ENCODE assay signal across 12 cellular contexts in genomic region chr10:72244573-72245038, GRCh38. TPM values are rescaled to one million over a fixed set of nuclear protein-coding genes. Genes with fewer than 3 reads are reported as not detected.
DNase-seq lines count a peak whose midpoint lies in the region; ATAC-seq, FAIRE-seq and TF ChIP-seq lines count a peak whose summit lies in the region.
"Had no signal": no experiment of that assay in that cellular context is flagged by ENCODE, and none has a peak within 500 bp of the region (broad histone marks: within the 10 kb centered on the region; RNA-seq: fewer than 3 reads in every experiment).

No MANE protein-coding gene starts in this region.

- no peaks in the 10 kb centered on the region for H3K27me3 ChIP-seq in astrocyte (ENCODE audit: insufficient read depth, low read length)
- H3K27me3 ChIP-seq in mucosa of rectum (ENCODE audit: control insufficient read depth in 2 of 2, insufficient read depth in 2 of 2, low read length in 2 of 2) = no peaks in the 10 kb centered on the region
- H3K27me3 ChIP-seq in tibial artery = no peaks in the 10 kb centered on the region

- no peaks in the 10 kb centered on the region for H3K27me3 Mint-ChIP-seq in activated T-cell treated with anti-CD3 and anti-CD28 coated beads, Interleukin-2, amount 50 U/mL, for 24 hours
- H3K27me3 Mint-ChIP-seq in astrocyte (ENCODE audit: low read depth, unreplicated experiment) = no peaks in the 10 kb centered on the region

- peak overlapping the region; percentile 84 for H3K27ac Mint-ChIP-seq in activated T-cell treated with anti-CD3 and anti-CD28 coated beads, Interleukin-2, amount 50 U/mL, for 24 hours
- peak overlapping the region; percentile 41 for H3K27ac Mint-ChIP-seq in astrocyte (ENCODE audit: unreplicated experiment)
- H3K27ac Mint-ChIP-seq: dendritic cell treated with granulocyte-macrophage colony-stimulating factor and Interleukin-4, amounts not matched to agents 40 ng/mL and 50 ng/mL, for 4 days had no signal

- H3K9ac ChIP-seq in astrocyte (ENCODE audit: low read length) (no peak overlapping the region), mucosa of rectum (ENCODE audit: low read depth in 1 of 2, low read length in 2 of 2) (peak overlapping the region in 1 of 2 donors; percentile 59)

- TF ChIP-seq CTCF in astrocyte (IDR thresholded peaks at IDR 0.05; ENCODE audit: insufficient read depth, low read depth, low read length) = no peak
- TF ChIP-seq CTCF in tibial artery (IDR thresholded peaks at IDR 0.05) = no peak

- H3K4me3 ChIP-seq in astrocyte (ENCODE audit: insufficient read depth, low read depth, low read length) (no peak overlapping the region), mucosa of rectum (ENCODE audit: low read length in 2 of 2) (no peak overlapping the region), tibial artery (no peak overlapping the region)

- H3K9me3 Mint-ChIP-seq in activated T-cell treated with anti-CD3 and anti-CD28 coated beads, Interleukin-2, amount 50 U/mL, for 24 hours = no peaks in the 10 kb centered on the region
- H3K9me3 Mint-ChIP-seq in astrocyte (ENCODE audit: unreplicated experiment) = no peaks in the 10 kb centered on the region
- H3K9me3 Mint-ChIP-seq: dendritic cell treated with granulocyte-macrophage colony-stimulating factor and Interleukin-4, amounts not matched to agents 40 ng/mL and 50 ng/mL, for 4 days had no signal

- H3K79me2 ChIP-seq in astrocyte (ENCODE audit: insufficient read depth, low read length) = no peaks in the 10 kb centered on the region

- no peaks in the 10 kb centered on the region for H4K20me1 ChIP-seq in astrocyte (ENCODE audit: insufficient read depth, low read length)

- H3K4me2 ChIP-seq in astrocyte (ENCODE audit: low read length) = no peak overlapping the region

- no peaks in the 10 kb centered on the region for H3K9me3 ChIP-seq in astrocyte (ENCODE audit: insufficient read depth, low read depth, low read length)
- H3K9me3 ChIP-seq in mucosa of rectum (ENCODE audit: control insufficient read depth in 2 of 2, low read length in 2 of 2) = no peaks in the 10 kb centered on the region
- no peaks in the 10 kb centered on the region for H3K9me3 ChIP-seq in tibial artery

- no peak for ATAC-seq in GM21717 (IDR thresholded peaks at IDR 0.05; ENCODE audit: unreplicated experiment)

- H3K36me3 Mint-ChIP-seq in activated T-cell treated with anti-CD3 and anti-CD28 coated beads, Interleukin-2, amount 50 U/mL, for 24 hours (ENCODE audit: low read depth) = no peaks in the 10 kb centered on the region
- H3K36me3 Mint-ChIP-seq in astrocyte (ENCODE audit: low read depth, unreplicated experiment) = no peaks in the 10 kb centered on the region

- no peaks in the 10 kb centered on the region for H3K36me3 ChIP-seq in astrocyte (ENCODE audit: insufficient read depth, low read length)
- no peaks in the 10 kb centered on the region for H3K36me3 ChIP-seq in mucosa of rectum (ENCODE audit: control insufficient read depth in 2 of 2, insufficient read depth in 2 of 2, low read length in 2 of 2)
- H3K36me3 ChIP-seq in tibial artery = no peaks in the 10 kb centered on the region
- H3K36me3 ChIP-seq: WERI-Rb-1 had no signal

- H3K27ac ChIP-seq in astrocyte (ENCODE audit: low read depth, low read length) (no peak overlapping the region), mucosa of rectum (ENCODE audit: low read depth in 2 of 2, low read length in 2 of 2) (peak overlapping the region; percentile 67 to 81), tibial artery (peak overlapping the region; percentile 85 to 91)
- H3K27ac ChIP-seq: WERI-Rb-1 had no signal

- no peak overlapping the region for H2AFZ ChIP-seq in astrocyte (ENCODE audit: low read depth, low read length)

- H3K4me3 Mint-ChIP-seq in activated T-cell treated with anti-CD3 and anti-CD28 coated beads, Interleukin-2, amount 50 U/mL, for 24 hours = no peak overlapping the region
- H3K4me3 Mint-ChIP-seq in astrocyte (ENCODE audit: unreplicated experiment) = peak overlapping the region; percentile 4
- H3K4me3 Mint-ChIP-seq: dendritic cell treated with granulocyte-macrophage colony-stimulating factor and Interleukin-4, amounts not matched to agents 40 ng/mL and 50 ng/mL, for 4 days had no signal

- DNase-seq in activated T-cell treated with anti-CD3 and anti-CD28 coated beads, Interleukin-2, amount 50 U/mL, for 24 hours = no peak
- no peak for DNase-seq in activated T-cell treated with anti-CD3 and anti-CD28 coated beads, Interleukin-2, amount 50 U/mL, for 48 hours
- DNase-seq in astrocyte (ENCODE audit: low read depth) = no peak
- DNase-seq in tibial artery = no peak
- DNase-seq in NCI-H345 treated with DMSO at 0.1 percent for 48 hours (lab: John Stamatoyannopoulos, UW; ENCODE audit: unreplicated experiment) = no peak
- no peak for DNase-seq in NCI-H526 treated with DMSO at 0.1 percent for 48 hours (lab: John Stamatoyannopoulos, UW)
- DNase-seq: NCI-H187; stimulated activated CD8-positive, alpha-beta memory T cell treated with anti-CD3 and anti-CD28 coated beads, Interleukin-4, amount 100 ng/mL, for 48 hours; WERI-Rb-1 had no signal

- H3K4me1 ChIP-seq in astrocyte (ENCODE audit: insufficient read depth, low read length) (peaks cover 14% of the 10 kb centered on the region), mucosa of rectum (ENCODE audit: control insufficient read depth in 2 of 2, insufficient read depth in 2 of 2, low read length in 2 of 2) (peaks cover 34 to 42% of the 10 kb centered on the region in 2 donors), tibial artery (peaks cover 7 to 83% (median 75%) of the 10 kb centered on the region in 4 donors)

- FAIRE-seq in astrocyte (lab: Jason Lieb, UNC) = no peak

- H3K4me1 Mint-ChIP-seq in activated T-cell treated with anti-CD3 and anti-CD28 coated beads, Interleukin-2, amount 50 U/mL, for 24 hours (ENCODE audit: low read depth) = peaks cover 78% of the 10 kb centered on the region
- H3K4me1 Mint-ChIP-seq in astrocyte (ENCODE audit: low read depth, unreplicated experiment) = peaks cover 35% of the 10 kb centered on the region

- intact Hi-C loops in tibial artery (cut with DNase I; ENCODE audit: low total_unique reads) = loop anchor here (10.0 kb wide), 1 partner anchor 260 kb away; no protein-coding TSS in a partner anchor

RNA-seq across cellular contexts. Expression of gene ASCC1, which starts 28.5 kb away (rescaled TPM):
- total RNA-seq in astrocyte = 32.5 and 33.9 TPM in 2 replicates

RNA-seq across cellular contexts. Expression of gene ANAPC16, which starts 28.8 kb away (rescaled TPM):
- total RNA-seq in astrocyte = 44.2 and 47.3 TPM in 2 replicates

RNA-seq across cellular contexts. Expression of gene DDIT4, which starts 29.1 kb away (rescaled TPM):
- 244 and 313 TPM in 2 replicates for total RNA-seq in astrocyte
